17 cellular contexts compared by ENCODE assay signal in genomic region chr21:16085436-16085835, GRCh38.
A peak's percentile ranks its signal among the peaks of the same experiment; 100 is the strongest.
DNase-seq lines count a peak whose midpoint lies in the region; ATAC-seq and TF ChIP-seq lines count a peak whose summit lies in the region.
"Had no signal": no experiment of that assay in that cellular context is flagged by ENCODE, and none has a peak within 500 bp of the region (broad histone marks: within the 10 kb centered on the region; RNA-seq: fewer than 3 reads in every experiment).

No MANE protein-coding gene starts in this region.

- WGBS in GM23248 (ENCODE audit: low coverage in 1 of 2, low lambda C conversion rate in 2 of 2, missing lambda C conversion rate in 2 of 2), 2 experiments, result 5 to 9% methylated on average over 5 of the region's 5 CpGs

- TF ChIP-seq POLR2A in erythroblast (IDR thresholded peaks at IDR 0.05; ENCODE audit: low read length), result no peak

- H3K4me3 ChIP-seq in GM23248 (peak overlapping the region; percentile 61), adipocyte (ENCODE audit: low read length) (peak overlapping the region; percentile 51)
- H3K4me3 ChIP-seq: testis had no signal

- peak overlapping the region; percentile 69 for H3K4me2 ChIP-seq in GM23248 (ENCODE audit: unreplicated experiment)

- DNase-seq in GM23248 (peak; percentile 81), adipocyte (ENCODE audit: low read depth) (peak; percentile 9), inferior parietal cortex (ENCODE audit: extremely low spot score) (peak; percentile 80), substantia nigra (lab: John Stamatoyannopoulos, UW) (no peak), NCI-H1105 (lab: John Stamatoyannopoulos, UW) (no peak), middle frontal gyrus (ENCODE audit: extremely low spot score, low spot score) (no peak), erythroblast (lab: John Stamatoyannopoulos, UW) (no peak)
- DNase-seq: activated CD4-positive, alpha-beta T cell treated with anti-CD3 and anti-CD28 coated beads for 4 hours; DND-41; NCI-H187; NCI-H526 treated with DMSO at 0.1 percent for 48 hours; RPMI8226; stimulated activated CD4-positive, alpha-beta T cell treated with anti-CD3 and anti-CD28 coated beads, Interleukin-12 subunit alpha, Interleukin-12 subunit beta, amount 100 ng/mL, for 4 hours; T-helper 2 cell had no signal

- no peaks in the 10 kb centered on the region for H3K9me3 ChIP-seq in GM23248 (ENCODE audit: low read depth)
- H3K9me3 ChIP-seq in adipocyte (ENCODE audit: control insufficient read depth, low read length), result no peaks in the 10 kb centered on the region
- H3K9me3 ChIP-seq: testis had no signal

- H3K27me3 ChIP-seq in GM23248 (replicated peaks; ENCODE audit: insufficient read depth) (no peaks in the 10 kb centered on the region), adipocyte (replicated peaks; ENCODE audit: control insufficient read depth, insufficient read depth, low read length) (no peaks in the 10 kb centered on the region)
- H3K27me3 ChIP-seq: testis had no signal

- H3K79me2 ChIP-seq in GM23248 (ENCODE audit: insufficient read depth), result no peaks in the 10 kb centered on the region

- H2AFZ ChIP-seq in GM23248, result peak overlapping the region; percentile 59

- H3K4me1 ChIP-seq in GM23248 (ENCODE audit: insufficient read depth) (peaks cover 32% of the 10 kb centered on the region), adipocyte (ENCODE audit: control insufficient read depth, insufficient read depth, low read length) (peaks cover 17% of the 10 kb centered on the region)
- H3K4me1 ChIP-seq: testis had no signal

- no peaks in the 10 kb centered on the region for H3K9me2 ChIP-seq in GM23248 (ENCODE audit: insufficient read depth)

- H3K27ac ChIP-seq in GM23248 (peak overlapping the region; percentile 70), substantia nigra (ENCODE audit: low read depth, low read length, poor library complexity, severe bottlenecking) (peak overlapping the region; percentile 74)
- H3K27ac ChIP-seq: HL-60, testis had no signal

- H3K36me3 ChIP-seq in GM23248 (ENCODE audit: low read depth) (no peaks in the 10 kb centered on the region), adipocyte (ENCODE audit: control insufficient read depth, insufficient read depth, low read length, severe bottlenecking) (no peaks in the 10 kb centered on the region)

- in situ Hi-C loops in GM23248 (cut with MboI), result loop anchor here (10.0 to 25.0 kb wide), 3 partner anchors 109 to 502 kb away; no protein-coding TSS in a partner anchor

- peaks cover 19% of the 10 kb centered on the region for H3F3A ChIP-seq in GM23248 (ENCODE audit: insufficient read depth)

- H3K9ac ChIP-seq in GM23248, result peak overlapping the region; percentile 52
- peak overlapping the region; percentile 47 for H3K9ac ChIP-seq in adipocyte (ENCODE audit: low read length)

- H4K20me1 ChIP-seq in GM23248 (ENCODE audit: insufficient read depth), result no peaks in the 10 kb centered on the region

- ATAC-seq in GM18520 (IDR thresholded peaks at IDR 0.05; ENCODE audit: unreplicated experiment), result no peak

Comparison
In these comparisons a context has a peak if more than half of its experiments do, and no peak if none do; other contexts are left out.
1. DNase-seq: peak in GM23248 (single experiment), adipocyte (single experiment) and inferior parietal cortex (single experiment); none in substantia nigra (0 of 49), NCI-H1105 (single experiment), middle frontal gyrus (single experiment) and erythroblast (0 of 2).